Comparison of ENCODE assay signal across 1 cellular context in genomic region chr12:124449623-124450375, GRCh38.
TF ChIP-seq lines count a peak whose summit lies in the region.

No MANE protein-coding gene starts in this region.

TF ChIP-seq in WTC11, 78 proteins besides CTCF, POLR2A, EP300 and RAD21:
- TF ChIP-seq FOXJ3 (CRISPR knock-in tag; IDR thresholded peaks at IDR 0.05; ENCODE audit: borderline replicate concordance) (no peak), ZNF263 (CRISPR knock-in tag; IDR thresholded peaks at IDR 0.05; ENCODE audit: low read depth) (no peak), ERG (CRISPR knock-in tag; IDR thresholded peaks at IDR 0.05) (no peak), JUN (CRISPR knock-in tag; IDR thresholded peaks at IDR 0.05) (no peak), IRF2 (CRISPR knock-in tag; IDR thresholded peaks at IDR 0.05; ENCODE audit: borderline replicate concordance, low read depth) (no peak), ZNF232 (CRISPR knock-in tag; IDR thresholded peaks at IDR 0.05) (no peak), GRHL2 (CRISPR knock-in tag; IDR thresholded peaks at IDR 0.05; ENCODE audit: insufficient replicate concordance, severe bottlenecking) (no peak), RORB (CRISPR knock-in tag; IDR thresholded peaks at IDR 0.05) (no peak), ELF4 (CRISPR knock-in tag; IDR thresholded peaks at IDR 0.05; ENCODE audit: low read depth) (no peak), HMGA2 (CRISPR knock-in tag; IDR thresholded peaks at IDR 0.05) (no peak), OVOL2 (CRISPR knock-in tag; IDR thresholded peaks at IDR 0.05; ENCODE audit: borderline replicate concordance) (no peak), ZNF121 (CRISPR knock-in tag; IDR thresholded peaks at IDR 0.05) (no peak), FOXK1 (CRISPR knock-in tag; IDR thresholded peaks at IDR 0.05) (no peak), ZNF317 (CRISPR knock-in tag; IDR thresholded peaks at IDR 0.05; ENCODE audit: borderline replicate concordance, low read depth) (no peak)
- TF ChIP-seq, protein P1, sequence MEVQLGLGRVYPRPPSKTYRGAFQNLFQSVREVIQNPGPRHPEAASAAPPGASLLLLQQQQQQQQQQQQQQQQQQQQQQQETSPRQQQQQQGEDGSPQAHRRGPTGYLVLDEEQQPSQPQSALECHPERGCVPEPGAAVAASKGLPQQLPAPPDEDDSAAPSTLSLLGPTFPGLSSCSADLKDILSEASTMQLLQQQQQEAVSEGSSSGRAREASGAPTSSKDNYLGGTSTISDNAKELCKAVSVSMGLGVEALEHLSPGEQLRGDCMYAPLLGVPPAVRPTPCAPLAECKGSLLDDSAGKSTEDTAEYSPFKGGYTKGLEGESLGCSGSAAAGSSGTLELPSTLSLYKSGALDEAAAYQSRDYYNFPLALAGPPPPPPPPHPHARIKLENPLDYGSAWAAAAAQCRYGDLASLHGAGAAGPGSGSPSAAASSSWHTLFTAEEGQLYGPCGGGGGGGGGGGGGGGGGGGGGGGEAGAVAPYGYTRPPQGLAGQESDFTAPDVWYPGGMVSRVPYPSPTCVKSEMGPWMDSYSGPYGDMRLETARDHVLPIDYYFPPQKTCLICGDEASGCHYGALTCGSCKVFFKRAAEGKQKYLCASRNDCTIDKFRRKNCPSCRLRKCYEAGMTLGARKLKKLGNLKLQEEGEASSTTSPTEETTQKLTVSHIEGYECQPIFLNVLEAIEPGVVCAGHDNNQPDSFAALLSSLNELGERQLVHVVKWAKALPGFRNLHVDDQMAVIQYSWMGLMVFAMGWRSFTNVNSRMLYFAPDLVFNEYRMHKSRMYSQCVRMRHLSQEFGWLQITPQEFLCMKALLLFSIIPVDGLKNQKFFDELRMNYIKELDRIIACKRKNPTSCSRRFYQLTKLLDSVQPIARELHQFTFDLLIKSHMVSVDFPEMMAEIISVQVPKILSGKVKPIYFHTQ (CRISPR knock-in tag; IDR thresholded peaks at IDR 0.05) = no peak
